1 cellular context compared by ENCODE assay signal in the genomic region with DNA sequence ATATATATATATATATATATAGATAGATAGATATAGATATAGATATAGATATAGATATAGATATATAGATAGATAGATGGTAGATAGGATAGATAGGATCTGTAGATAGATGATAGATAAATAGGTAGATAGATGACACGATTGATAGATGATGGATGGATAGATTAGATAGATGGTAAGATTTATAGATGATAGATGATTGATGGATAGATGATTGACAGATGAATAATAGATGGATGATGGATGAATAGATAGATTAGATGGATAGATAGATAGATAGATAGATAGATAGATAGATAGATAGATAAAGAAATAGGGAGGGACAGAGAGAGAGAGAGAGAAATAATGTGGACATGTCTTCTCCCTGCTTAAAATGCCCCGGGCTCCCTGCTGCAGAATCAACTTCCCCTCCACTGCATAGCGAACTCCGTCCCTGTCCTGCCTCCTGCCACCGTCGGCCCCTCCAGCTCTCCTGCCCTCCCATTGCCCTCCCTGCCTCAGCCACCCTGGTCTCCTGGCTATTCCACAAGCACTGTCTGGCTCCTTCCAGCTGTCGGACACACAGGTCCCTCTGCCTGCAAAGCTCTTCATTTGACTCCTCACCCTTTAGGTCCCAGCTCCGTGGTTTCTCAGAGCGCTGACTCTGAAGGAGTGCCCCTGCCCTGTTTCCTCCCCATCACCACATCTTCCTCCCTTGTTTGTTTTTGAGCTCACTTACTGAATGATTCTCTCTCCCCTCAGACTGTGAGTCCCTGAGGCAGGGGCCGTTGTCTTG.
TF ChIP-seq lines count a peak whose summit lies in the region.

No MANE protein-coding gene starts in this region.

TF ChIP-seq in H1, 55 proteins besides CTCF, POLR2A, EP300 and RAD21:
- TF ChIP-seq, protein P1, sequence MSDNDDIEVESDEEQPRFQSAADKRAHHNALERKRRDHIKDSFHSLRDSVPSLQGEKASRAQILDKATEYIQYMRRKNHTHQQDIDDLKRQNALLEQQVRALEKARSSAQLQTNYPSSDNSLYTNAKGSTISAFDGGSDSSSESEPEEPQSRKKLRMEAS (IDR thresholded peaks at IDR 0.05), result no peak
- no peak for TF ChIP-seq NRF1 (IDR thresholded peaks at IDR 0.05; ENCODE audit: low read depth, low read length)
- no peak for TF ChIP-seq TAF1 (IDR thresholded peaks at IDR 0.05; ENCODE audit: low read depth, low read length)
- no peak for TF ChIP-seq RXRA (IDR thresholded peaks at IDR 0.05; ENCODE audit: insufficient read depth, low read depth, low read length)
- TF ChIP-seq ZNF274 (IDR thresholded peaks at IDR 0.05; ENCODE audit: borderline replicate concordance, extremely low read depth, low read length), result no peak
- no peak for TF ChIP-seq POLR2AphosphoS5 (IDR thresholded peaks at IDR 0.05; ENCODE audit: low read depth, low read length)
- no peak for TF ChIP-seq SUZ12 (IDR thresholded peaks at IDR 0.05; ENCODE audit: low read length)
- no peak for TF ChIP-seq CBX8 (IDR thresholded peaks at IDR 0.05; ENCODE audit: borderline replicate concordance, low read depth, low read length)
